Comparison of ENCODE assay signal across 37 cellular contexts in the genomic region with DNA sequence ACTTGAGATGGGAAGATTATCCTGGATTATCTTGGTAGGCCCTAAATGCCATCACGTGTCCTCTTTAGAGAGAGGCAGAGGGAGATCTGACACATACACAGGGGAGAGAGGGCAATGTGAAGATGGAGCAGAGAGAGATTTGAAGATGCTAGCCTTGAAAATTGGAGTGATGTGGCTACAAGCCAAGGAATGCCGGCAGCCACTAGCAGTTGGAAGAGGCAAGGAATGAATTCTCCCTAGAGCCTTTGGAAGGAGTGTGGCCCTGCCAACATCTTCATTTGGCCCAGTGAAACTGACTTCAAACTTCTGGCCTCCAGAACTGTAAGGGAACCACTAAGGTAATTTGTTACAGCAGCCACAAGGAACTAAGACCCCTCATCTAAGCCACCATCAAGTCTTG.
"Had no signal": no experiment of that assay in that cellular context is flagged by ENCODE, and none has a peak within 500 bp of the region (broad histone marks: within the 10 kb centered on the region; RNA-seq: fewer than 3 reads in every experiment).

No MANE protein-coding gene starts in this region.

- H3K4me2 ChIP-seq: KMS-11, PC-9 had no signal

- H3K9me3 ChIP-seq: ascending aorta had no signal

- DNase-seq: activated CD4-positive, alpha-beta T cell treated with anti-CD3 and anti-CD28 coated beads for 1 hour; activated CD4-positive, alpha-beta T cell treated with anti-CD3 and anti-CD28 coated beads for 48 hours; activated CD4-positive, alpha-beta T cell treated with anti-CD3 and anti-CD28 coated beads, Interleukin-2, amount 50 U/mL, for 48 hours; activated CD4-positive, CD25-positive, alpha-beta regulatory T cell; activated CD8-positive, alpha-beta T cell treated with anti-CD3 and anti-CD28 coated beads, Interleukin-2, amount 10 ng/mL, durations not matched to agents 7 days and 5 days; activated gamma-delta T cell; activated naive CD4-positive, alpha-beta T cell treated with Interleukin-2 at 50 U/mL for 16 hours; activated naive CD8-positive, alpha-beta T cell treated with anti-CD3 and anti-CD28 coated beads, Interleukin-2, amount 10 ng/mL, durations not matched to agents 7 days and 5 days; activated T-cell treated with anti-CD3 and anti-CD28 coated beads, Interleukin-2, amount 50 U/mL, for 24 hours; amygdala; NCI-H1092 treated with DMSO at 0.1 percent for 48 hours; NCI-H1417; NCI-H146; NCI-H187; NCI-H2029 treated with DMSO at 0.1 percent for 48 hours; NCI-H2107; NCI-H2171 treated with DMSO at 0.1 percent for 48 hours; NCI-H2227 treated with DMSO at 0.1 percent for 48 hours; NCI-H446; NCI-H510A treated with DMSO at 0.1 percent for 48 hours; NCI-H526 treated with DMSO at 0.1 percent for 48 hours; NCI-H774; PC-9; SIG-M5; SW 1271; T-helper 1 cell; T-helper 2 cell; T-helper 9 cell had no signal

- H3K9me3 Mint-ChIP-seq: activated naive CD4-positive, alpha-beta T cell treated with anti-CD3 and anti-CD28 coated beads, Interleukin-2, amount 50 U/mL, for 24 hours; activated naive CD8-positive, alpha-beta T cell treated with anti-CD3 and anti-CD28 coated beads, Interleukin-2, amount 10 ng/mL, durations not matched to agents 7 days and 5 days; activated T-cell treated with anti-CD3 and anti-CD28 coated beads, Interleukin-2, amount 50 U/mL, for 24 hours; central memory CD8-positive, alpha-beta T cell had no signal

- H3K4me3 ChIP-seq: ascending aorta, cardiac muscle cell, PC-9 had no signal

- H3K27me3 ChIP-seq: ascending aorta, cardiac muscle cell had no signal

- H3K36me3 Mint-ChIP-seq: activated naive CD4-positive, alpha-beta T cell treated with anti-CD3 and anti-CD28 coated beads, Interleukin-2, amount 50 U/mL, for 24 hours; activated naive CD8-positive, alpha-beta T cell treated with anti-CD3 and anti-CD28 coated beads, Interleukin-2, amount 10 ng/mL, durations not matched to agents 7 days and 5 days had no signal

- H3K9ac ChIP-seq: KMS-11 had no signal

- H3K27ac Mint-ChIP-seq: activated CD8-positive, alpha-beta T cell treated with anti-CD3 and anti-CD28 coated beads, Interleukin-2, amount 10 ng/mL, durations not matched to agents 7 days and 5 days; activated naive CD4-positive, alpha-beta T cell treated with anti-CD3 and anti-CD28 coated beads, Interleukin-2, amount 50 U/mL, for 24 hours; activated naive CD8-positive, alpha-beta T cell treated with anti-CD3 and anti-CD28 coated beads, Interleukin-2, amount 10 ng/mL, durations not matched to agents 7 days and 5 days; activated T-cell treated with anti-CD3 and anti-CD28 coated beads, Interleukin-2, amount 50 U/mL, for 24 hours; activated T-helper 2 cell treated with anti-CD3 and anti-CD28 coated beads, Interferon-gamma antibody, Interleukin-2, Interleukin-4, amounts not matched to agents 10 μg/mL and 5 μg/mL and 100 μg/mL, durations not matched to agents 14 hours and 24 hours and 36 hours had no signal

- H3K27ac ChIP-seq: ascending aorta, cardiac muscle cell, KMS-11, PC-9, RWPE1, VCaP had no signal

- H2AFZ ChIP-seq: PC-9 had no signal

- ATAC-seq: activated CD8-positive, alpha-beta T cell treated with anti-CD3 and anti-CD28 coated beads, Interleukin-2, amount 10 ng/mL, durations not matched to agents 7 days and 5 days; Right ventricle myocardium inferior had no signal

- H3K4me3 Mint-ChIP-seq: activated CD8-positive, alpha-beta T cell treated with anti-CD3 and anti-CD28 coated beads, Interleukin-2, amount 10 ng/mL, durations not matched to agents 7 days and 5 days; activated naive CD4-positive, alpha-beta T cell treated with anti-CD3 and anti-CD28 coated beads, Interleukin-2, amount 50 U/mL, for 24 hours; activated naive CD8-positive, alpha-beta T cell treated with anti-CD3 and anti-CD28 coated beads, Interleukin-2, amount 10 ng/mL, durations not matched to agents 7 days and 5 days; activated T-cell treated with anti-CD3 and anti-CD28 coated beads, Interleukin-2, amount 50 U/mL, for 24 hours; central memory CD8-positive, alpha-beta T cell had no signal

- H3K4me1 Mint-ChIP-seq: activated naive CD4-positive, alpha-beta T cell treated with anti-CD3 and anti-CD28 coated beads, Interleukin-2, amount 50 U/mL, for 24 hours; central memory CD8-positive, alpha-beta T cell had no signal

- H3K36me3 ChIP-seq: ascending aorta, cardiac muscle cell had no signal
